In genomic region chr6:1311400-1312192, GRCh38 we compare ENCODE assay signal across 9 cellular contexts. TPM values are rescaled to one million over a fixed set of nuclear protein-coding genes. Genes with fewer than 3 reads are reported as not detected.
DNase-seq lines count a peak whose midpoint lies in the region; ATAC-seq and TF ChIP-seq lines count a peak whose summit lies in the region.
"Had no signal": no experiment of that assay in that cellular context is flagged by ENCODE, and none has a peak within 500 bp of the region (broad histone marks: within the 10 kb centered on the region; RNA-seq: fewer than 3 reads in every experiment).

Gene FOXQ1 (plus strand): TSS chr6:1312098. CDS start chr6:1312705, 607 bp downstream.

- no peaks in the 10 kb centered on the region for H3K9me3 Mint-ChIP-seq in T-helper 1 cell treated with Interleukin-12 subunit alpha and Interleukin-12 subunit beta and Interleukin-4 antibody, amounts not matched to agents 30 μg/mL and 1 μg/mL, for 36 hours

- H3F3A ChIP-seq in neural cell (ENCODE audit: insufficient read depth, low read length, poor library complexity, severe bottlenecking) = no peaks in the 10 kb centered on the region

- H3K27ac ChIP-seq in esophagus squamous epithelium (peak within 1 kb of the TSS; percentile 88 to 95 (median 92)), neural cell (ENCODE audit: low read length) (no peak within 1 kb of the TSS)

- intact Hi-C loops in esophagus squamous epithelium (cut with DNase I) = no loop called here

- peak within 1 kb of the TSS; percentile 57 for H3K27ac Mint-ChIP-seq in T-helper 1 cell treated with Interleukin-12 subunit alpha and Interleukin-12 subunit beta and Interleukin-4 antibody, amounts not matched to agents 30 μg/mL and 1 μg/mL, for 36 hours

- no peak for TF ChIP-seq EP300 in neural cell (conservative IDR thresholded peaks at IDR 0.05; ENCODE audit: poor library complexity, severe bottlenecking)

- H3K9me3 ChIP-seq in esophagus squamous epithelium (no peaks in the 10 kb centered on the region), neural cell (ENCODE audit: low read length) (no peaks in the 10 kb centered on the region)

- H3K4me1 Mint-ChIP-seq in T-helper 1 cell treated with Interleukin-12 subunit alpha and Interleukin-12 subunit beta and Interleukin-4 antibody, amounts not matched to agents 30 μg/mL and 1 μg/mL, for 36 hours (ENCODE audit: low read depth) = peaks cover 16% of the 10 kb centered on the region

- ATAC-seq in HG03108 (IDR thresholded peaks at IDR 0.05; ENCODE audit: unreplicated experiment) = no peak

- no peaks in the 10 kb centered on the region for H3K79me2 ChIP-seq in neural cell (replicated peaks; ENCODE audit: insufficient read depth, low read length)

- no peaks in the 10 kb centered on the region for H3K36me3 Mint-ChIP-seq in T-helper 1 cell treated with Interleukin-12 subunit alpha and Interleukin-12 subunit beta and Interleukin-4 antibody, amounts not matched to agents 30 μg/mL and 1 μg/mL, for 36 hours (ENCODE audit: low read depth)

- peaks cover 0 to 78% (median 0%) of the 10 kb centered on the region in 4 donors for H3K27me3 ChIP-seq in esophagus squamous epithelium
- peaks cover 90% of the 10 kb centered on the region for H3K27me3 ChIP-seq in neural cell (ENCODE audit: insufficient read depth, low read depth, low read length)

- no peaks in the 10 kb centered on the region for H4K20me1 ChIP-seq in neural cell (ENCODE audit: insufficient read depth)

- 0% methylated on average over 6 to 19 of the region's 73 CpGs for WGBS in esophagus squamous epithelium, 2 donors

- DNase-seq in T-helper 1 cell (no peak), T1000 (lab: John Stamatoyannopoulos, UW) (peak; percentile 33), esophagus squamous epithelium (lab: John Stamatoyannopoulos, UW) (no peak), KBM-7 (no peak), erythroblast (lab: John Stamatoyannopoulos, UW) (no peak)

- TF ChIP-seq POLR2A in esophagus squamous epithelium (IDR thresholded peaks at IDR 0.05) = peak in 3 of 4 donors; percentile 4 to 87 (median 86)
- TF ChIP-seq POLR2A in erythroblast (IDR thresholded peaks at IDR 0.05; ENCODE audit: low read length) = no peak

- H3K4me3 ChIP-seq in esophagus squamous epithelium (peak within 1 kb of the TSS; percentile 62 to 75 (median 66)), neural cell (ENCODE audit: low read length) (peak within 1 kb of the TSS; percentile 74)

- H3K4me2 ChIP-seq in neural cell (ENCODE audit: low read length) = no peak within 1 kb of the TSS

- H3K4me1 ChIP-seq in esophagus squamous epithelium = peaks cover 7 to 60% (median 9%) of the 10 kb centered on the region in 3 donors

- H3K4me3 Mint-ChIP-seq in T-helper 1 cell treated with Interleukin-12 subunit alpha and Interleukin-12 subunit beta and Interleukin-4 antibody, amounts not matched to agents 30 μg/mL and 1 μg/mL, for 36 hours = peak within 1 kb of the TSS; percentile 65

- H3K27me3 Mint-ChIP-seq in T-helper 1 cell treated with Interleukin-12 subunit alpha and Interleukin-12 subunit beta and Interleukin-4 antibody, amounts not matched to agents 30 μg/mL and 1 μg/mL, for 36 hours (ENCODE audit: low read depth) = peaks cover 77% of the 10 kb centered on the region

- TF ChIP-seq RAD21 in neural cell (conservative IDR thresholded peaks at IDR 0.05) = no peak

- H3K36me3 ChIP-seq in esophagus squamous epithelium = no peaks in the 10 kb centered on the region
- no peaks in the 10 kb centered on the region for H3K36me3 ChIP-seq in neural cell (ENCODE audit: insufficient read depth, low read length)

- TF ChIP-seq CTCF in esophagus squamous epithelium (IDR thresholded peaks at IDR 0.05) (no peak), neural cell (IDR thresholded peaks at IDR 0.05; ENCODE audit: poor library complexity, severe bottlenecking) (no peak)

- in situ Hi-C loops in KBM-7 (cut with MboI; ENCODE audit: low pct_unique_long_range_greater_than_20kb, low sequenced_read_pairs) = no loop called here

- no peak within 1 kb of the TSS for H3K9ac ChIP-seq in neural cell (ENCODE audit: low read length)

- H3K9me2 ChIP-seq in neural cell (ENCODE audit: insufficient read depth, low read length) = no peaks in the 10 kb centered on the region

- H2AFZ ChIP-seq in neural cell (ENCODE audit: low read depth, low read length) = no peak within 1 kb of the TSS

TF ChIP-seq in neural cell, 6 proteins besides CTCF, POLR2A, EP300 and RAD21:
- no peak for TF ChIP-seq SMC3 (conservative IDR thresholded peaks at IDR 0.05; ENCODE audit: poor library complexity)
- TF ChIP-seq POLR2AphosphoS5 (IDR thresholded peaks at IDR 0.05) = no peak
- no peak for TF ChIP-seq REST (IDR thresholded peaks at IDR 0.05; ENCODE audit: borderline replicate concordance)
- peak; percentile 52 for TF ChIP-seq EZH2 (IDR thresholded peaks at IDR 0.05; ENCODE audit: borderline replicate concordance, insufficient read depth, low read length, poor library complexity, severe bottlenecking)
- no peak for TF ChIP-seq MXI1 (conservative IDR thresholded peaks at IDR 0.05; ENCODE audit: poor library complexity, severe bottlenecking)
TF ChIP-seq in neural cell: peak in this region for 1.

RNA-seq across cellular contexts. Expression of gene FOXQ1, which starts in this region (rescaled TPM):
- 10 to 100 TPM in 3 of 4 donors, 1 to 10 TPM in 1; 8.1 to 13.0 (median 10.7) TPM for total RNA-seq in esophagus squamous epithelium
- not detected in 2 replicates for polyA plus RNA-seq in neural cell
- polyA minus RNA-seq in neural cell = not detected in 2 replicates
- total RNA-seq: activated CD8-positive, alpha-beta memory T cell treated with anti-CD3 and anti-CD28 coated beads for 36 hours had no signal
